In genomic region chr1:78836736-78837135, GRCh38 we compare ENCODE assay signal across 16 cellular contexts.
DNase-seq lines count a peak whose midpoint lies in the region; ATAC-seq and FAIRE-seq lines count a peak whose summit lies in the region.
"Had no signal": no experiment of that assay in that cellular context is flagged by ENCODE, and none has a peak within 500 bp of the region (broad histone marks: within the 10 kb centered on the region; RNA-seq: fewer than 3 reads in every experiment).

No MANE protein-coding gene starts in this region.

- no peaks in the 10 kb centered on the region for H3K79me2 ChIP-seq in GM23248 (ENCODE audit: insufficient read depth)

- peak overlapping the region in 7 of 8 donors; percentile 2 to 71 (median 47) for H3K4me3 Mint-ChIP-seq in CD4-positive, alpha-beta memory T cell
- H3K4me3 Mint-ChIP-seq in T-helper 2 cell treated with Interferon-gamma antibody and Interleukin-4, amounts not matched to agents 5 μg/mL and 100 μg/mL, for 36 hours, result peak overlapping the region; percentile 34
- H3K4me3 Mint-ChIP-seq: activated CD4-positive, alpha-beta memory T cell treated with anti-CD3 and anti-CD28 coated beads for 36 hours; activated naive CD4-positive, alpha-beta T cell treated with anti-CD3 and anti-CD28 coated beads, Interleukin-2, amount 50 U/mL, for 24 hours; nephron progenitor cell had no signal

- CTCF ChIA-PET in CD4-positive, alpha-beta memory T cell (lab: Charles Lee; ENCODE audit: partially characterized antibody), result no interaction called here

- no peaks in the 10 kb centered on the region for H3K36me3 Mint-ChIP-seq in CD4-positive, alpha-beta memory T cell
- H3K36me3 Mint-ChIP-seq in T-helper 2 cell treated with Interferon-gamma antibody and Interleukin-4, amounts not matched to agents 5 μg/mL and 100 μg/mL, for 36 hours (ENCODE audit: low read depth), result no peaks in the 10 kb centered on the region
- H3K36me3 Mint-ChIP-seq: activated CD4-positive, alpha-beta memory T cell treated with anti-CD3 and anti-CD28 coated beads for 36 hours; activated naive CD4-positive, alpha-beta T cell treated with anti-CD3 and anti-CD28 coated beads, Interleukin-2, amount 50 U/mL, for 24 hours had no signal

- no peak overlapping the region for H3K27ac ChIP-seq in CD4-positive, alpha-beta memory T cell (ENCODE audit: low read depth, low read length)
- H3K27ac ChIP-seq in GM23248, result no peak overlapping the region

- peaks cover 7% of the 10 kb centered on the region for H3K4me1 ChIP-seq in CD4-positive, alpha-beta memory T cell (ENCODE audit: insufficient read depth, low read length)
- H3K4me1 ChIP-seq in GM23248 (ENCODE audit: insufficient read depth), result peaks cover 51% of the 10 kb centered on the region

- H3K9me3 Mint-ChIP-seq in CD4-positive, alpha-beta memory T cell, result no peaks in the 10 kb centered on the region
- no peaks in the 10 kb centered on the region for H3K9me3 Mint-ChIP-seq in T-helper 2 cell treated with Interferon-gamma antibody and Interleukin-4, amounts not matched to agents 5 μg/mL and 100 μg/mL, for 36 hours
- H3K9me3 Mint-ChIP-seq: activated CD4-positive, alpha-beta memory T cell treated with anti-CD3 and anti-CD28 coated beads for 36 hours; activated naive CD4-positive, alpha-beta T cell treated with anti-CD3 and anti-CD28 coated beads, Interleukin-2, amount 50 U/mL, for 24 hours; nephron progenitor cell had no signal

- H3K9me3 ChIP-seq in CD4-positive, alpha-beta memory T cell (ENCODE audit: control insufficient read depth in 1 of 2, low read length in 2 of 2), result no peaks in the 10 kb centered on the region
- no peaks in the 10 kb centered on the region for H3K9me3 ChIP-seq in GM23248 (ENCODE audit: low read depth)

- no peaks in the 10 kb centered on the region for H3K27me3 ChIP-seq in CD4-positive, alpha-beta memory T cell (ENCODE audit: insufficient read depth, low read length)
- no peaks in the 10 kb centered on the region for H3K27me3 ChIP-seq in GM23248 (replicated peaks; ENCODE audit: insufficient read depth)

- no peak overlapping the region for H3K9ac ChIP-seq in GM23248

- peaks cover 9 to 22% (median 13%) of the 10 kb centered on the region in 4 donors for H3K4me1 Mint-ChIP-seq in CD4-positive, alpha-beta memory T cell
- peaks cover 7% of the 10 kb centered on the region for H3K4me1 Mint-ChIP-seq in T-helper 2 cell treated with Interferon-gamma antibody and Interleukin-4, amounts not matched to agents 5 μg/mL and 100 μg/mL, for 36 hours (ENCODE audit: low read depth)

- intact Hi-C loops in CD4-positive, alpha-beta memory T cell (cut with micrococcal nuclease), result loop anchor here (10.0 kb wide), 1 partner anchor 222 kb away; no protein-coding TSS in a partner anchor

- H3F3A ChIP-seq in GM23248 (ENCODE audit: insufficient read depth), result peaks cover 32% of the 10 kb centered on the region

- H3K27me3 Mint-ChIP-seq in CD4-positive, alpha-beta memory T cell, result peaks cover 0 to 1% of the 10 kb centered on the region in 2 donors
- peaks cover 4% of the 10 kb centered on the region for H3K27me3 Mint-ChIP-seq in T-helper 2 cell treated with Interferon-gamma antibody and Interleukin-4, amounts not matched to agents 5 μg/mL and 100 μg/mL, for 36 hours (ENCODE audit: low read depth)
- H3K27me3 Mint-ChIP-seq: activated CD4-positive, alpha-beta memory T cell treated with anti-CD3 and anti-CD28 coated beads for 36 hours had no signal

- H3K9me2 ChIP-seq in GM23248 (ENCODE audit: insufficient read depth), result no peaks in the 10 kb centered on the region

- H3K36me3 ChIP-seq in CD4-positive, alpha-beta memory T cell (ENCODE audit: insufficient read depth, low read length), result no peaks in the 10 kb centered on the region
- no peaks in the 10 kb centered on the region for H3K36me3 ChIP-seq in GM23248 (ENCODE audit: low read depth)

- peak overlapping the region; percentile 75 for H2AFZ ChIP-seq in GM23248

- peak overlapping the region in 2 of 7 donors; percentile 30 to 58 for H3K27ac Mint-ChIP-seq in CD4-positive, alpha-beta memory T cell
- no peak overlapping the region for H3K27ac Mint-ChIP-seq in T-helper 2 cell treated with Interferon-gamma antibody and Interleukin-4, amounts not matched to agents 5 μg/mL and 100 μg/mL, for 36 hours
- H3K27ac Mint-ChIP-seq: activated CD4-positive, alpha-beta memory T cell treated with anti-CD3 and anti-CD28 coated beads for 36 hours; nephron progenitor cell had no signal

- no peak for ATAC-seq in GM19328 (IDR thresholded peaks at IDR 0.05; ENCODE audit: unreplicated experiment)

- POLR2A ChIA-PET in CD4-positive, alpha-beta memory T cell (lab: Charles Lee; ENCODE audit: partially characterized antibody), result no interaction called here

- no peak for DNase-seq in CD4-positive, alpha-beta memory T cell
- DNase-seq in GM23248 (peak; percentile 17), T1000 (lab: John Stamatoyannopoulos, UW) (no peak), anterior cingulate cortex (lab: John Stamatoyannopoulos, UW) (no peak)
- DNase-seq in T-helper 2 cell treated with Interferon-gamma antibody and Interleukin-4, amounts not matched to agents 5 μg/mL and 100 μg/mL, for 36 hours (ENCODE audit: low spot score), result no peak
- DNase-seq in central memory CD4-positive, alpha-beta T cell, result no peak
- DNase-seq: activated CD4-positive, alpha-beta memory T cell treated with anti-CD3 and anti-CD28 coated beads for 36 hours; cortex of kidney; NCI-H1436 treated with DMSO at 0.1 percent for 48 hours; NCI-H524; nephron progenitor cell had no signal

- in situ Hi-C loops in GM23248 (cut with MboI), result no loop called here

- no peak overlapping the region for H3K4me3 ChIP-seq in CD4-positive, alpha-beta memory T cell (ENCODE audit: low read length in 2 of 2)
- peak overlapping the region; percentile 19; the same call in 1 of the 2 replicates for H3K4me3 ChIP-seq in GM23248
- H3K4me3 ChIP-seq: smooth muscle cell had no signal

- peak overlapping the region; percentile 48 for H3K4me2 ChIP-seq in GM23248 (ENCODE audit: unreplicated experiment)
- H3K4me2 ChIP-seq: smooth muscle cell had no signal

- H4K20me1 ChIP-seq in GM23248 (ENCODE audit: insufficient read depth), result no peaks in the 10 kb centered on the region

- FAIRE-seq in islet of Langerhans (lab: Jason Lieb, UNC), result peak; percentile 24
- FAIRE-seq: frontal cortex had no signal
